ENCODE assay signal across 8 cellular contexts in genomic region chr14:44316647-44317432, GRCh38.
DNase-seq lines count a peak whose midpoint lies in the region; ATAC-seq and TF ChIP-seq lines count a peak whose summit lies in the region.

No MANE protein-coding gene starts in this region.

- no peak for TF ChIP-seq CTCF in colonic mucosa (IDR thresholded peaks at IDR 0.05)

- H3K9ac ChIP-seq in colonic mucosa (ENCODE audit: low read depth in 2 of 2, low read length in 2 of 2), result no peak overlapping the region

- DNase-seq in GM03348 (ENCODE audit: low spot score), result peak; percentile 6
- peak; percentile 85 for DNase-seq in NCI-H460 (ENCODE audit: extremely low read depth, low read depth)
- peak; percentile 50 for DNase-seq in colonic mucosa
- peak; percentile 32 for DNase-seq in smooth muscle cell of the brain vasculature (ENCODE audit: low read depth, low spot score)
- DNase-seq in naive thymus-derived CD4-positive, alpha-beta T cell, result no peak
- DNase-seq in effector CD4-positive, alpha-beta T cell, result no peak
- DNase-seq in NCI-H82 treated with DMSO at 0.1 percent for 48 hours (lab: John Stamatoyannopoulos, UW; ENCODE audit: unreplicated experiment), result no peak

- no peak overlapping the region for H3K4me3 ChIP-seq in colonic mucosa
- no peak overlapping the region for H3K4me3 ChIP-seq in naive thymus-derived CD4-positive, alpha-beta T cell (ENCODE audit: low read length)

- no peaks in the 10 kb centered on the region for H3K4me1 Mint-ChIP-seq in naive thymus-derived CD4-positive, alpha-beta T cell

- H3K27me3 Mint-ChIP-seq in naive thymus-derived CD4-positive, alpha-beta T cell, result no peaks in the 10 kb centered on the region

- intact Hi-C loops in colonic mucosa (cut with DNase I), result no loop called here
- intact Hi-C loops in naive thymus-derived CD4-positive, alpha-beta T cell (cut with micrococcal nuclease), result no loop called here

- no peaks in the 10 kb centered on the region for H3K9me3 ChIP-seq in colonic mucosa
- no peaks in the 10 kb centered on the region for H3K9me3 ChIP-seq in naive thymus-derived CD4-positive, alpha-beta T cell (ENCODE audit: control insufficient read depth in 2 of 3, low read length in 3 of 3)

- no peaks in the 10 kb centered on the region for H3K4me1 ChIP-seq in colonic mucosa
- no peaks in the 10 kb centered on the region for H3K4me1 ChIP-seq in naive thymus-derived CD4-positive, alpha-beta T cell (ENCODE audit: control insufficient read depth in 2 of 2, insufficient read depth in 2 of 2, low read length in 2 of 2)

- H3K27ac Mint-ChIP-seq in naive thymus-derived CD4-positive, alpha-beta T cell, result no peak overlapping the region

- CTCF ChIA-PET in naive thymus-derived CD4-positive, alpha-beta T cell (lab: Charles Lee), result no interaction called here

- peaks cover 3 to 17% (median 11%) of the 10 kb centered on the region in 11 donors for H3K9me3 Mint-ChIP-seq in naive thymus-derived CD4-positive, alpha-beta T cell

- H3K36me3 ChIP-seq in colonic mucosa, result no peaks in the 10 kb centered on the region
- H3K36me3 ChIP-seq in naive thymus-derived CD4-positive, alpha-beta T cell (ENCODE audit: control insufficient read depth in 2 of 3, insufficient read depth in 3 of 3, low read length in 3 of 3), result no peaks in the 10 kb centered on the region

- H3K27ac ChIP-seq in colonic mucosa, result no peak overlapping the region
- H3K27ac ChIP-seq in naive thymus-derived CD4-positive, alpha-beta T cell (ENCODE audit: low read depth, low read length), result no peak overlapping the region

- H3K27me3 ChIP-seq in colonic mucosa, result no peaks in the 10 kb centered on the region
- no peaks in the 10 kb centered on the region for H3K27me3 ChIP-seq in naive thymus-derived CD4-positive, alpha-beta T cell (ENCODE audit: control insufficient read depth in 2 of 2, insufficient read depth in 2 of 2, low read length in 2 of 2)

- POLR2A ChIA-PET in naive thymus-derived CD4-positive, alpha-beta T cell (lab: Charles Lee), result no interaction called here

- peak; percentile 62 for ATAC-seq in HG02678 (IDR thresholded peaks at IDR 0.05; ENCODE audit: unreplicated experiment)
- no peak for ATAC-seq in naive thymus-derived CD4-positive, alpha-beta T cell

- H3K36me3 Mint-ChIP-seq in naive thymus-derived CD4-positive, alpha-beta T cell, result no peaks in the 10 kb centered on the region

- no peak overlapping the region for H3K4me3 Mint-ChIP-seq in naive thymus-derived CD4-positive, alpha-beta T cell

Comparison
In these comparisons a context has a peak if more than half of its experiments do, and no peak if none do; other contexts are left out.
1. DNase-seq: peak in GM03348 (single experiment), NCI-H460 (single experiment), colonic mucosa (single experiment) and smooth muscle cell of the brain vasculature (single experiment); none in naive thymus-derived CD4-positive, alpha-beta T cell (0 of 9), effector CD4-positive, alpha-beta T cell (single experiment) and NCI-H82 treated with DMSO at 0.1 percent for 48 hours (single experiment).